Comparison of ENCODE assay signal across 31 cellular contexts in the genomic region with DNA sequence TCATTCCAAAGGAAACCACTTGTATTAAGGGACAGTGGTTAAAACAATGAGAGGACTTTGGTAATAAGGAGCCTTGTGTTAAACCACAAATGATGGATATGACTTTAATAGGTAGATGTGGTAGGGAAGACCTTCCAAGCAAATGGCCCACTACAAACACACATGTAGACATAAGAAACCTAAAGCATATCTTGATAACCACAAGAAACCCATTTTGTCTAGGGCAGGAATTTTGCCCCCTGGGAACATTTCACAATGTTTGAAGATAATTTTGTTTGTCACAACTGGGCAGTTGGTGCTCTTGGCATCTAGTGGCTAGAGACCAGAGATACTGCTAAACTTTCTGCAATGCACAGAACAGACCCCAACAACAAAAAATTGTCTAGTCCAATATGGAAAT. TPM values are rescaled to one million over a fixed set of nuclear protein-coding genes. Genes with fewer than 3 reads are reported as not detected.
"Had no signal": no experiment of that assay in that cellular context is flagged by ENCODE, and none has a peak within 500 bp of the region (broad histone marks: within the 10 kb centered on the region; RNA-seq: fewer than 3 reads in every experiment).

No MANE protein-coding gene starts in this region.

- H3K9me3 ChIP-seq: ovary, psoas muscle, right atrium auricular region, right lobe of liver, sigmoid colon, spleen, suprapubic skin, testis, tibial artery, transverse colon, upper lobe of left lung, uterus had no signal

- H3K4me1 ChIP-seq: right atrium auricular region, right lobe of liver, sigmoid colon, spleen, testis, tibial artery, transverse colon, upper lobe of left lung, uterus had no signal

- ATAC-seq: naive thymus-derived CD4-positive, alpha-beta T cell; natural killer cell; psoas muscle; right lobe of liver; stimulated activated memory B cell treated with anti-CD40 and anti-IgM and Interleukin-4, amounts not matched to agents 10 μg/mL and 1 μg/mL and 100 μg/mL, for 72 hours; stimulated activated naive CD8-positive, alpha-beta T cell treated with anti-CD3 and anti-CD28 coated beads, Interleukin-15, amount 100 ng/mL, for 72 hours; stimulated activated naive CD8-positive, alpha-beta T cell treated with anti-CD3 and anti-CD28 coated beads, Interleukin-15, Interleukin-2, amounts not matched to agents 100 U/mL and 50 U/mL, for 24 hours had no signal

- H3K4me2 ChIP-seq: neural progenitor cell, smooth muscle cell had no signal

- DNase-seq: naive thymus-derived CD4-positive, alpha-beta T cell; natural killer cell; occipital lobe; ovary; posterior cingulate gyrus; psoas muscle; retina; right lobe of liver; sigmoid colon; spleen; stimulated activated CD4-positive, alpha-beta T cell treated with anti-CD3 and anti-CD28 coated beads, Interleukin-12 subunit alpha, Interleukin-12 subunit beta, amount 100 ng/mL, for 4 hours; stimulated activated CD4-positive, alpha-beta T cell treated with anti-CD3 and anti-CD28 coated beads, Interleukin-1b, Interleukin-23, amount 100 ng/mL, for 48 hours; stimulated activated CD4-positive, alpha-beta T cell treated with anti-CD3 and anti-CD28 coated beads, Interleukin-4, amount 100 ng/mL, for 1 hour; stimulated activated CD4-positive, alpha-beta T cell treated with anti-CD3 and anti-CD28 coated beads, Interleukin-4, amount 100 ng/mL, for 4 hours; stimulated activated CD8-positive, alpha-beta memory T cell treated with anti-CD3 and anti-CD28 coated beads, Interleukin-4, amount 100 ng/mL, for 48 hours; stimulated activated naive CD4-positive, alpha-beta T cell; stimulated activated naive CD8-positive, alpha-beta T cell treated with anti-CD3 and anti-CD28 coated beads, Interleukin-15, amount 100 ng/mL, for 72 hours; stimulated activated naive CD8-positive, alpha-beta T cell treated with anti-CD3 and anti-CD28 coated beads, Interleukin-15, Interleukin-2, amounts not matched to agents 100 U/mL and 50 U/mL, for 24 hours; substantia nigra; testis; tibial artery; transverse colon; upper lobe of left lung; uterus had no signal

- H3K9ac ChIP-seq: neural progenitor cell, parathyroid adenoma had no signal

- H3K4me3 ChIP-seq: neural progenitor cell, ovary, psoas muscle, right atrium auricular region, right lobe of liver, sigmoid colon, skin epidermis, smooth muscle cell, spleen, suprapubic skin, testis, tibial artery, transverse colon, upper lobe of left lung, uterus had no signal

- H3K36me3 ChIP-seq: neural progenitor cell, ovary, right atrium auricular region, right lobe of liver, sigmoid colon, spleen, suprapubic skin, tibial artery, transverse colon, upper lobe of left lung, uterus had no signal

- H2AFZ ChIP-seq: neural progenitor cell, parathyroid adenoma had no signal

- H3K27ac ChIP-seq: neural progenitor cell, ovary, parathyroid adenoma, psoas muscle, right atrium auricular region, right lobe of liver, sigmoid colon, spleen, testis, tibial artery, transverse colon, upper lobe of left lung, uterus had no signal

- H3K27me3 ChIP-seq: neural progenitor cell, ovary, right atrium auricular region, right lobe of liver, sigmoid colon, spleen, suprapubic skin, testis, tibial artery, transverse colon, upper lobe of left lung, uterus had no signal

RNA-seq across cellular contexts. Expression of gene KCNJ2, which starts 25.8 kb away (rescaled TPM):
- polyA plus RNA-seq: naive thymus-derived CD4-positive, alpha-beta T cell had no signal
